1 cellular context compared by ENCODE assay signal in the genomic region with DNA sequence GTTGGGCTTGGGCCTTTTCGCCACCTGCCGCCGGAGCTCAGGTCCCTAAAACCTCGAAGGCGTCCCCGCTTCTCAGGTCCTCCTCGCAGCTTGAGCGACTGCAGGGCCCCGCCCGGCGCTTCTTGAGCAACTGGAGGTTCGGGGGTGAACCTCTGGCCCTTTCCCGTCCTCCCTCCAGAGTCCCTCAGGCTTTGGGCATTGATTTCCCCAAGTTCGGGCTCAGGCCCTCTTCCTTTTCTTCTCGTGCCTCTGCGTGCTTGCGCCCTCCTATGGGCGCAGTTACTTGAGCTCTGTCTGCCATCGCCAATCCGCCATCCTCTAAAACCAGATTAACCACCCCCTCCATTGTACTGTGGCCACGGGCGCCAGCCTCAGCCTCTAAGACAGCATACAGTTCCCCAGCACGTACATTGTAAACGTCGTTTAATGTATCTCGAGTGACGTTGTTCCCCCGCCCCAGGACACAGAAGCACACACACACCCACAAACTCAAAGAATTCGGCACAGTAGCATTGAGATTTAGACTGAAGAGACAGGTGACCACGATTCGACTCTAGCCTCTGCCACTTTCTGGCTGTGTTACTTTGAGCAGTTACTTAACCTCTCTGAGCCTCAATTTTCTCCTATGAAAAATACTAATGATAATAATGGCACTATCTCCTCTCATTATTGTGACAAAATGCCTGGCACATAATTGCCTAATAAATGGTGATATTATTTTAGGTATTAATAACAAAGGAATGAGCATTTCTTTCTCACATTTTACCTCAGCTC.
A peak's percentile ranks its signal among the peaks of the same experiment; 100 is the strongest.
TF ChIP-seq lines count a peak whose summit lies in the region.

No MANE protein-coding gene starts in this region.

TF ChIP-seq in K562, 482 proteins besides CTCF, POLR2A, EP300 and RAD21 (continued from another document and continues in another):
- TF ChIP-seq, protein P1, sequence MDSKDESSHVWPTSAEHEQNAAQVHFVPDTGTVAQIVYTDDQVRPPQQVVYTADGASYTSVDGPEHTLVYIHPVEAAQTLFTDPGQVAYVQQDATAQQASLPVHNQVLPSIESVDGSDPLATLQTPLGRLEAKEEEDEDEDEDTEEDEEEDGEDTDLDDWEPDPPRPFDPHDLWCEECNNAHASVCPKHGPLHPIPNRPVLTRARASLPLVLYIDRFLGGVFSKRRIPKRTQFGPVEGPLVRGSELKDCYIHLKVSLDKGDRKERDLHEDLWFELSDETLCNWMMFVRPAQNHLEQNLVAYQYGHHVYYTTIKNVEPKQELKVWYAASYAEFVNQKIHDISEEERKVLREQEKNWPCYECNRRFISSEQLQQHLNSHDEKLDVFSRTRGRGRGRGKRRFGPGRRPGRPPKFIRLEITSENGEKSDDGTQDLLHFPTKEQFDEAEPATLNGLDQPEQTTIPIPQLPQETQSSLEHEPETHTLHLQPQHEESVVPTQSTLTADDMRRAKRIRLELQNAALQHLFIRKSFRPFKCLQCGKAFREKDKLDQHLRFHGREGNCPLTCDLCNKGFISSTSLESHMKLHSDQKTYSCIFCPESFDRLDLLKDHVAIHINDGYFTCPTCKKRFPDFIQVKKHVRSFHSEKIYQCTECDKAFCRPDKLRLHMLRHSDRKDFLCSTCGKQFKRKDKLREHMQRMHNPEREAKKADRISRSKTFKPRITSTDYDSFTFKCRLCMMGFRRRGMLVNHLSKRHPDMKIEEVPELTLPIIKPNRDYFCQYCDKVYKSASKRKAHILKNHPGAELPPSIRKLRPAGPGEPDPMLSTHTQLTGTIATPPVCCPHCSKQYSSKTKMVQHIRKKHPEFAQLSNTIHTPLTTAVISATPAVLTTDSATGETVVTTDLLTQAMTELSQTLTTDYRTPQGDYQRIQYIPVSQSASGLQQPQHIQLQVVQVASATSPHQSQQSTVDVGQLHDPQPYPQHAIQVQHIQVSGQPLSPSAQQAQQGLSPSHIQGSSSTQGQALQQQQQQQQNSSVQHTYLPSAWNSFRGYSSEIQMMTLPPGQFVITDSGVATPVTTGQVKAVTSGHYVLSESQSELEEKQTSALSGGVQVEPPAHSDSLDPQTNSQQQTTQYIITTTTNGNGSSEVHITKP (IDR thresholded peaks at IDR 0.05; ENCODE audit: partially characterized antibody), result peak; percentile 48
- TF ChIP-seq RB1 (IDR thresholded peaks at IDR 0.05; ENCODE audit: low read depth) (peak; percentile 26; the same call in 1 of the 2 replicates), NFIC (IDR thresholded peaks at IDR 0.05) (peak; percentile 31; the same call in 1 of the 2 replicates), HLTF (IDR thresholded peaks at IDR 0.05) (peak; percentile 52; the same call in 1 of the 2 replicates), NFRKB (IDR thresholded peaks at IDR 0.05; ENCODE audit: low read depth) (0 out of 2 replicates have a peak, but pooled peaks have one; percentile 59), TOE1 (IDR thresholded peaks at IDR 0.05; ENCODE audit: borderline replicate concordance) (peak; percentile 40; the same call in 1 of the 2 replicates), TOE1 (CRISPR knock-in tag; IDR thresholded peaks at IDR 0.05; ENCODE audit: borderline replicate concordance, low read depth) (no peak), MEF2D (tag; conservative IDR thresholded peaks at IDR 0.05; ENCODE audit: low read depth) (peak; percentile 72), SIN3A (IDR thresholded peaks at IDR 0.05; ENCODE audit: borderline replicate concordance in 2 of 2, control insufficient read depth in 1 of 2, low read depth in 2 of 2, low read length in 2 of 2) (0 out of 4 replicates have a peak, but pooled peaks of 1 of the 2 experiments have one; percentile 24), ZNF184 (CRISPR knock-in tag; IDR thresholded peaks at IDR 0.05) (no peak), OTX1 (CRISPR knock-in tag; IDR thresholded peaks at IDR 0.05) (0 out of 2 replicates have a peak, but pooled peaks have one; percentile 12), ZFP36 (IDR thresholded peaks at IDR 0.05; ENCODE audit: low read depth, low read length, partially characterized antibody) (peak; percentile 76), RAD51 (IDR thresholded peaks at IDR 0.05; ENCODE audit: borderline replicate concordance, low read depth) (peak; percentile 32; the same call in 1 of the 2 replicates), ATF1 (CRISPR knock-in tag; IDR thresholded peaks at IDR 0.05) (no peak), ATF1 (tag; IDR thresholded peaks at IDR 0.05) (peak; percentile 52), MAFK (IDR thresholded peaks at IDR 0.05; ENCODE audit: low read length) (no peak), SMARCC2 (IDR thresholded peaks at IDR 0.05; ENCODE audit: low read depth) (0 out of 2 replicates have a peak, but pooled peaks have one; percentile 16), SNRNP70 (optimal IDR thresholded peaks at IDR 0.05; ENCODE audit: low read depth, low read length) (no peak), TEAD1 (CRISPR knock-in tag; IDR thresholded peaks at IDR 0.05) (0 out of 4 replicates have a peak, but pooled peaks of 1 of the 2 experiments have one; percentile 24), BRD9 (IDR thresholded peaks at IDR 0.05; ENCODE audit: low read depth, partially characterized antibody) (peak; percentile 39), ZNF311 (CRISPR knock-in tag; IDR thresholded peaks at IDR 0.05) (no peak), BDP1 (IDR thresholded peaks at IDR 0.05; ENCODE audit: insufficient read depth, insufficient read length) (no peak), ZBTB7A (IDR thresholded peaks at IDR 0.05; ENCODE audit: borderline replicate concordance, control insufficient read depth, low read depth, low read length) (peak; percentile 11; the same call in 1 of the 2 replicates), SMAD4 (CRISPR knock-in tag; conservative IDR thresholded peaks at IDR 0.05) (peak; percentile 36; the same call in 1 of the 2 replicates), KLF16 (IDR thresholded peaks at IDR 0.05) (0 out of 2 replicates have a peak, but pooled peaks have one; percentile 18), KLF6 (CRISPR knock-in tag; IDR thresholded peaks at IDR 0.05; ENCODE audit: borderline replicate concordance) (peak; percentile 19; the same call in 1 of the 2 replicates), HDAC1 (IDR thresholded peaks at IDR 0.05) (peak in 1 of 2 experiments; percentile 61; a peak in 2 of 4 replicates)
- TF ChIP-seq, protein P2, sequence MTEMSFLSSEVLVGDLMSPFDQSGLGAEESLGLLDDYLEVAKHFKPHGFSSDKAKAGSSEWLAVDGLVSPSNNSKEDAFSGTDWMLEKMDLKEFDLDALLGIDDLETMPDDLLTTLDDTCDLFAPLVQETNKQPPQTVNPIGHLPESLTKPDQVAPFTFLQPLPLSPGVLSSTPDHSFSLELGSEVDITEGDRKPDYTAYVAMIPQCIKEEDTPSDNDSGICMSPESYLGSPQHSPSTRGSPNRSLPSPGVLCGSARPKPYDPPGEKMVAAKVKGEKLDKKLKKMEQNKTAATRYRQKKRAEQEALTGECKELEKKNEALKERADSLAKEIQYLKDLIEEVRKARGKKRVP (CRISPR knock-in tag; IDR thresholded peaks at IDR 0.05), result 0 out of 2 replicates have a peak, but pooled peaks have one; percentile 33
- TF ChIP-seq, protein P3, sequence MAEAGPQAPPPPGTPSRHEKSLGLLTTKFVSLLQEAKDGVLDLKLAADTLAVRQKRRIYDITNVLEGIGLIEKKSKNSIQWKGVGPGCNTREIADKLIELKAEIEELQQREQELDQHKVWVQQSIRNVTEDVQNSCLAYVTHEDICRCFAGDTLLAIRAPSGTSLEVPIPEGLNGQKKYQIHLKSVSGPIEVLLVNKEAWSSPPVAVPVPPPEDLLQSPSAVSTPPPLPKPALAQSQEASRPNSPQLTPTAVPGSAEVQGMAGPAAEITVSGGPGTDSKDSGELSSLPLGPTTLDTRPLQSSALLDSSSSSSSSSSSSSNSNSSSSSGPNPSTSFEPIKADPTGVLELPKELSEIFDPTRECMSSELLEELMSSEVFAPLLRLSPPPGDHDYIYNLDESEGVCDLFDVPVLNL (CRISPR knock-in tag; IDR thresholded peaks at IDR 0.05; ENCODE audit: low read depth), result no peak
- TF ChIP-seq, protein P4, sequence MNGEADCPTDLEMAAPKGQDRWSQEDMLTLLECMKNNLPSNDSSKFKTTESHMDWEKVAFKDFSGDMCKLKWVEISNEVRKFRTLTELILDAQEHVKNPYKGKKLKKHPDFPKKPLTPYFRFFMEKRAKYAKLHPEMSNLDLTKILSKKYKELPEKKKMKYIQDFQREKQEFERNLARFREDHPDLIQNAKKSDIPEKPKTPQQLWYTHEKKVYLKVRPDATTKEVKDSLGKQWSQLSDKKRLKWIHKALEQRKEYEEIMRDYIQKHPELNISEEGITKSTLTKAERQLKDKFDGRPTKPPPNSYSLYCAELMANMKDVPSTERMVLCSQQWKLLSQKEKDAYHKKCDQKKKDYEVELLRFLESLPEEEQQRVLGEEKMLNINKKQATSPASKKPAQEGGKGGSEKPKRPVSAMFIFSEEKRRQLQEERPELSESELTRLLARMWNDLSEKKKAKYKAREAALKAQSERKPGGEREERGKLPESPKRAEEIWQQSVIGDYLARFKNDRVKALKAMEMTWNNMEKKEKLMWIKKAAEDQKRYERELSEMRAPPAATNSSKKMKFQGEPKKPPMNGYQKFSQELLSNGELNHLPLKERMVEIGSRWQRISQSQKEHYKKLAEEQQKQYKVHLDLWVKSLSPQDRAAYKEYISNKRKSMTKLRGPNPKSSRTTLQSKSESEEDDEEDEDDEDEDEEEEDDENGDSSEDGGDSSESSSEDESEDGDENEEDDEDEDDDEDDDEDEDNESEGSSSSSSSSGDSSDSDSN (IDR thresholded peaks at IDR 0.05; ENCODE audit: borderline replicate concordance in 1 of 2, low read depth in 2 of 2, low read length in 2 of 2), result peak in 1 of 2 experiments; percentile 60; a peak in 1 of 4 replicates
- TF ChIP-seq, protein P5, sequence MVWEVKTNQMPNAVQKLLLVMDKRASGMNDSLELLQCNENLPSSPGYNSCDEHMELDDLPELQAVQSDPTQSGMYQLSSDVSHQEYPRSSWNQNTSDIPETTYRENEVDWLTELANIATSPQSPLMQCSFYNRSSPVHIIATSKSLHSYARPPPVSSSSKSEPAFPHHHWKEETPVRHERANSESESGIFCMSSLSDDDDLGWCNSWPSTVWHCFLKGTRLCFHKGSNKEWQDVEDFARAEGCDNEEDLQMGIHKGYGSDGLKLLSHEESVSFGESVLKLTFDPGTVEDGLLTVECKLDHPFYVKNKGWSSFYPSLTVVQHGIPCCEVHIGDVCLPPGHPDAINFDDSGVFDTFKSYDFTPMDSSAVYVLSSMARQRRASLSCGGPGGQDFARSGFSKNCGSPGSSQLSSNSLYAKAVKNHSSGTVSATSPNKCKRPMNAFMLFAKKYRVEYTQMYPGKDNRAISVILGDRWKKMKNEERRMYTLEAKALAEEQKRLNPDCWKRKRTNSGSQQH (CRISPR knock-in tag; IDR thresholded peaks at IDR 0.05), result peak; percentile 78; the same call in 1 of the 2 replicates
- TF ChIP-seq, protein P6, sequence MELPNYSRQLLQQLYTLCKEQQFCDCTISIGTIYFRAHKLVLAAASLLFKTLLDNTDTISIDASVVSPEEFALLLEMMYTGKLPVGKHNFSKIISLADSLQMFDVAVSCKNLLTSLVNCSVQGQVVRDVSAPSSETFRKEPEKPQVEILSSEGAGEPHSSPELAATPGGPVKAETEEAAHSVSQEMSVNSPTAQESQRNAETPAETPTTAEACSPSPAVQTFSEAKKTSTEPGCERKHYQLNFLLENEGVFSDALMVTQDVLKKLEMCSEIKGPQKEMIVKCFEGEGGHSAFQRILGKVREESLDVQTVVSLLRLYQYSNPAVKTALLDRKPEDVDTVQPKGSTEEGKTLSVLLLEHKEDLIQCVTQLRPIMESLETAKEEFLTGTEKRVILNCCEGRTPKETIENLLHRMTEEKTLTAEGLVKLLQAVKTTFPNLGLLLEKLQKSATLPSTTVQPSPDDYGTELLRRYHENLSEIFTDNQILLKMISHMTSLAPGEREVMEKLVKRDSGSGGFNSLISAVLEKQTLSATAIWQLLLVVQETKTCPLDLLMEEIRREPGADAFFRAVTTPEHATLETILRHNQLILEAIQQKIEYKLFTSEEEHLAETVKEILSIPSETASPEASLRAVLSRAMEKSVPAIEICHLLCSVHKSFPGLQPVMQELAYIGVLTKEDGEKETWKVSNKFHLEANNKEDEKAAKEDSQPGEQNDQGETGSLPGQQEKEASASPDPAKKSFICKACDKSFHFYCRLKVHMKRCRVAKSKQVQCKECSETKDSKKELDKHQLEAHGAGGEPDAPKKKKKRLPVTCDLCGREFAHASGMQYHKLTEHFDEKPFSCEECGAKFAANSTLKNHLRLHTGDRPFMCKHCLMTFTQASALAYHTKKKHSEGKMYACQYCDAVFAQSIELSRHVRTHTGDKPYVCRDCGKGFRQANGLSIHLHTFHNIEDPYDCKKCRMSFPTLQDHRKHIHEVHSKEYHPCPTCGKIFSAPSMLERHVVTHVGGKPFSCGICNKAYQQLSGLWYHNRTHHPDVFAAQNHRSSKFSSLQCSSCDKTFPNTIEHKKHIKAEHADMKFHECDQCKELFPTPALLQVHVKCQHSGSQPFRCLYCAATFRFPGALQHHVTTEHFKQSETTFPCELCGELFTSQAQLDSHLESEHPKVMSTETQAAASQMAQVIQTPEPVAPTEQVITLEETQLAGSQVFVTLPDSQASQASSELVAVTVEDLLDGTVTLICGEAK (IDR thresholded peaks at IDR 0.05), result no peak; the same call in 1 of the 2 replicates
- TF ChIP-seq, protein P6 (CRISPR knock-in tag; IDR thresholded peaks at IDR 0.05), result peak; percentile 19; the same call in 1 of the 2 replicates
- TF ChIP-seq, protein P7, sequence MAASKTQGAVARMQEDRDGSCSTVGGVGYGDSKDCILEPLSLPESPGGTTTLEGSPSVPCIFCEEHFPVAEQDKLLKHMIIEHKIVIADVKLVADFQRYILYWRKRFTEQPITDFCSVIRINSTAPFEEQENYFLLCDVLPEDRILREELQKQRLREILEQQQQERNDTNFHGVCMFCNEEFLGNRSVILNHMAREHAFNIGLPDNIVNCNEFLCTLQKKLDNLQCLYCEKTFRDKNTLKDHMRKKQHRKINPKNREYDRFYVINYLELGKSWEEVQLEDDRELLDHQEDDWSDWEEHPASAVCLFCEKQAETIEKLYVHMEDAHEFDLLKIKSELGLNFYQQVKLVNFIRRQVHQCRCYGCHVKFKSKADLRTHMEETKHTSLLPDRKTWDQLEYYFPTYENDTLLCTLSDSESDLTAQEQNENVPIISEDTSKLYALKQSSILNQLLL (CRISPR knock-in tag; IDR thresholded peaks at IDR 0.05; ENCODE audit: borderline replicate concordance), result no peak
